In genomic region chr15:59762558-59762957, GRCh38 we compare ENCODE assay signal across 11 cellular contexts.
"Had no signal": no experiment of that assay in that cellular context is flagged by ENCODE, and none has a peak within 500 bp of the region (broad histone marks: within the 10 kb centered on the region; RNA-seq: fewer than 3 reads in every experiment).

No MANE protein-coding gene starts in this region.

- H2AFZ ChIP-seq: neural progenitor cell had no signal

- H3K36me3 ChIP-seq: ascending aorta, esophagus muscularis mucosa, neural progenitor cell, right lobe of liver, transverse colon had no signal

- H3K9me3 ChIP-seq: ascending aorta, esophagus muscularis mucosa, right lobe of liver, transverse colon had no signal

- H3K4me2 ChIP-seq: neural progenitor cell had no signal

- H3K4me3 ChIP-seq: ascending aorta, dorsolateral prefrontal cortex, esophagus muscularis mucosa, neural progenitor cell, right lobe of liver, transverse colon had no signal

- H3K4me1 ChIP-seq: ascending aorta, esophagus muscularis mucosa, neural progenitor cell, right lobe of liver, transverse colon had no signal

- H3K27me3 ChIP-seq: ascending aorta, neural progenitor cell, right lobe of liver had no signal

- H3K27ac ChIP-seq: ascending aorta, dorsolateral prefrontal cortex, esophagus muscularis mucosa, neural progenitor cell, right lobe of liver, transverse colon had no signal

- H3K4me3 Mint-ChIP-seq: activated T-helper 1 cell treated with anti-CD3 and anti-CD28 coated beads, Interleukin-12 subunit alpha, Interleukin-12 subunit beta, Interleukin-2, Interleukin-4 antibody, amounts not matched to agents 30 ng/mL and 10 ng/mL and 1 ng/mL, durations not matched to agents 14 hours and 24 hours and 36 hours; immature natural killer cell; neural progenitor cell had no signal

- H3K4me1 Mint-ChIP-seq: immature natural killer cell, neural progenitor cell had no signal

- ATAC-seq: right lobe of liver; stimulated activated naive CD8-positive, alpha-beta T cell treated with anti-CD3 and anti-CD28 coated beads, Interleukin-15, Interleukin-2, amounts not matched to agents 100 U/mL and 50 U/mL, for 24 hours had no signal

- H3K36me3 Mint-ChIP-seq: immature natural killer cell, neural progenitor cell had no signal

- DNase-seq: activated CD4-positive, alpha-beta T cell treated with anti-CD3 and anti-CD28 coated beads for 1 hour; dorsolateral prefrontal cortex; hippocampal formation; immature natural killer cell; right lobe of liver; stimulated activated naive CD8-positive, alpha-beta T cell treated with anti-CD3 and anti-CD28 coated beads, Interleukin-15, Interleukin-2, amounts not matched to agents 100 U/mL and 50 U/mL, for 24 hours; transverse colon had no signal

- H3K9ac ChIP-seq: neural progenitor cell had no signal

- H3K9me3 Mint-ChIP-seq: activated T-helper 1 cell treated with anti-CD3 and anti-CD28 coated beads, Interleukin-12 subunit alpha, Interleukin-12 subunit beta, Interleukin-2, Interleukin-4 antibody, amounts not matched to agents 30 ng/mL and 10 ng/mL and 1 ng/mL, durations not matched to agents 14 hours and 24 hours and 36 hours; neural progenitor cell had no signal

- H3K27ac Mint-ChIP-seq: activated T-helper 1 cell treated with anti-CD3 and anti-CD28 coated beads, Interleukin-12 subunit alpha, Interleukin-12 subunit beta, Interleukin-2, Interleukin-4 antibody, amounts not matched to agents 30 ng/mL and 10 ng/mL and 1 ng/mL, durations not matched to agents 14 hours and 24 hours and 36 hours; immature natural killer cell; neural progenitor cell had no signal
